ENCODE assay signal across 19 cellular contexts in genomic region chr5:159410480-159410879, GRCh38.
DNase-seq lines count a peak whose midpoint lies in the region; ATAC-seq and TF ChIP-seq lines count a peak whose summit lies in the region.
"Had no signal": no experiment of that assay in that cellular context is flagged by ENCODE, and none has a peak within 500 bp of the region (broad histone marks: within the 10 kb centered on the region; RNA-seq: fewer than 3 reads in every experiment).

No MANE protein-coding gene starts in this region.

- intact Hi-C loops in uterus (cut with DNase I; ENCODE audit: low total_unique reads), result no loop called here

- no peak for TF ChIP-seq POLR2A in uterus (IDR thresholded peaks at IDR 0.05)

- no peaks in the 10 kb centered on the region for H3K27me3 ChIP-seq in BLaER1 treated with 17β-estradiol and CSF1 and Interleukin-3, amounts not matched to agents 10 nM and 100 nM
- H3K27me3 ChIP-seq in uterus, result no peaks in the 10 kb centered on the region
- H3K27me3 ChIP-seq: Peyer's patch had no signal

- H3K4me3 Mint-ChIP-seq in activated CD4-positive, alpha-beta T cell treated with anti-CD3 and anti-CD28 coated beads, Interleukin-2, amount 10 ng/mL, durations not matched to agents 7 days and 5 days, result no peak overlapping the region
- no peak overlapping the region for H3K4me3 Mint-ChIP-seq in T-helper 17 cell
- H3K4me3 Mint-ChIP-seq: HFFc6 had no signal

- CTCF ChIA-PET in activated CD4-positive, alpha-beta T cell treated with anti-CD3 and anti-CD28 coated beads, Interleukin-2, amount 10 ng/mL, durations not matched to agents 7 days and 5 days (lab: Charles Lee), result interaction anchor here (1.0 to 1.5 kb wide), 2 partner anchors 10 to 254 kb away, joined by 4 to 6 read pairs; no protein-coding TSS in a partner anchor

- H4K20me1 ChIP-seq in BLaER1 treated with 17β-estradiol and CSF1 and Interleukin-3, amounts not matched to agents 10 nM and 100 nM, result no peaks in the 10 kb centered on the region

- no peak overlapping the region; a peak in 1 of 22 replicates for H3K9ac ChIP-seq in BLaER1 treated with 17β-estradiol and CSF1 and Interleukin-3, amounts not matched to agents 10 nM and 100 nM

- peaks cover 0 to 8% (median 0%) of the 10 kb centered on the region in 11 experiments; a peak in 2 of 22 replicates for H3K9me3 ChIP-seq in BLaER1 treated with 17β-estradiol and CSF1 and Interleukin-3, amounts not matched to agents 10 nM and 100 nM (replicated peaks in 1 of 11)
- H3K9me3 ChIP-seq in T-helper 17 cell (ENCODE audit: control insufficient read depth, low read length, poor library complexity, severe bottlenecking) (no peaks in the 10 kb centered on the region), uterus (no peaks in the 10 kb centered on the region)
- H3K9me3 ChIP-seq: Peyer's patch had no signal

- H3K27ac Mint-ChIP-seq in activated CD4-positive, alpha-beta T cell treated with anti-CD3 and anti-CD28 coated beads, Interleukin-2, amount 10 ng/mL, durations not matched to agents 7 days and 5 days, result peak overlapping the region; percentile 94
- peak overlapping the region; percentile 79 for H3K27ac Mint-ChIP-seq in T-helper 17 cell
- H3K27ac Mint-ChIP-seq: HFFc6 had no signal

- H3K4me1 Mint-ChIP-seq in activated CD4-positive, alpha-beta T cell treated with anti-CD3 and anti-CD28 coated beads, Interleukin-2, amount 10 ng/mL, durations not matched to agents 7 days and 5 days, result peaks cover 65% of the 10 kb centered on the region
- H3K4me1 Mint-ChIP-seq in T-helper 17 cell, result peaks cover 47% of the 10 kb centered on the region

- DNase-seq in activated CD4-positive, alpha-beta T cell treated with anti-CD3 and anti-CD28 coated beads, Interleukin-2, amount 10 ng/mL, durations not matched to agents 7 days and 5 days, result no peak
- DNase-seq in activated CD4-positive, alpha-beta T cell treated with anti-CD3 and anti-CD28 coated beads, Interleukin-2, amount 50 U/mL, for 48 hours, result no peak
- DNase-seq in T-helper 17 cell, result no peak
- DNase-seq in kidney tubule cell (ENCODE audit: low spot score), result peak; percentile 7
- no peak for DNase-seq in uterus
- DNase-seq: DMS 273 treated with DMSO at 0.1 percent for 48 hours, HFFc6, IMR-90, Kasumi-1, NCI-H1105, NCI-H1694 treated with DMSO at 0.1 percent for 48 hours, NCI-H2107, NCI-H2227 treated with DMSO at 0.1 percent for 48 hours, Peyer's patch had no signal

- H3K27ac ChIP-seq in BLaER1 treated with 17β-estradiol and CSF1 and Interleukin-3, amounts not matched to agents 10 nM and 100 nM, result peak overlapping the region in 8 of 11 experiments; percentile 79 to 90 (median 84); a peak in 14 of 22 replicates
- no peak overlapping the region for H3K27ac ChIP-seq in uterus
- H3K27ac ChIP-seq: C4-2B, Peyer's patch had no signal

- H3K27me3 Mint-ChIP-seq in activated CD4-positive, alpha-beta T cell treated with anti-CD3 and anti-CD28 coated beads, Interleukin-2, amount 10 ng/mL, durations not matched to agents 7 days and 5 days, result peaks cover 32% of the 10 kb centered on the region
- H3K27me3 Mint-ChIP-seq in T-helper 17 cell, result no peaks in the 10 kb centered on the region

- H3K36me3 Mint-ChIP-seq in activated CD4-positive, alpha-beta T cell treated with anti-CD3 and anti-CD28 coated beads, Interleukin-2, amount 10 ng/mL, durations not matched to agents 7 days and 5 days (ENCODE audit: low read depth), result peaks cover 31% of the 10 kb centered on the region
- no peaks in the 10 kb centered on the region for H3K36me3 Mint-ChIP-seq in T-helper 17 cell (ENCODE audit: low read depth)

- H3K4me1 ChIP-seq in BLaER1 treated with 17β-estradiol and CSF1 and Interleukin-3, amounts not matched to agents 10 nM and 100 nM, result peaks cover 31 to 74% (median 61%) of the 10 kb centered on the region in 10 experiments
- no peaks in the 10 kb centered on the region for H3K4me1 ChIP-seq in uterus
- H3K4me1 ChIP-seq: Peyer's patch had no signal

- no peak for TF ChIP-seq CTCF in uterus (IDR thresholded peaks at IDR 0.05)

- POLR2A ChIA-PET in activated CD4-positive, alpha-beta T cell treated with anti-CD3 and anti-CD28 coated beads, Interleukin-2, amount 10 ng/mL, durations not matched to agents 7 days and 5 days (lab: Charles Lee), result no interaction called here

- peaks cover 16% of the 10 kb centered on the region for H3K9me3 Mint-ChIP-seq in activated CD4-positive, alpha-beta T cell treated with anti-CD3 and anti-CD28 coated beads, Interleukin-2, amount 10 ng/mL, durations not matched to agents 7 days and 5 days
- H3K9me3 Mint-ChIP-seq: HFFc6 had no signal

- H3K36me3 ChIP-seq in BLaER1 treated with 17β-estradiol and CSF1 and Interleukin-3, amounts not matched to agents 10 nM and 100 nM, result no peaks in the 10 kb centered on the region
- no peaks in the 10 kb centered on the region for H3K36me3 ChIP-seq in uterus
- H3K36me3 ChIP-seq: Peyer's patch had no signal

- H3K4me2 ChIP-seq in BLaER1 treated with 17β-estradiol and CSF1 and Interleukin-3, amounts not matched to agents 10 nM and 100 nM, result peak overlapping the region in 9 of 11 experiments; percentile 62 to 83 (median 76); a peak in 16 of 22 replicates

- no peak for ATAC-seq in T-helper 17 cell
- ATAC-seq in GM18867 (IDR thresholded peaks at IDR 0.05; ENCODE audit: unreplicated experiment), result no peak
- ATAC-seq in HG03460 (IDR thresholded peaks at IDR 0.05; ENCODE audit: unreplicated experiment), result no peak
- ATAC-seq: Right ventricle myocardium inferior had no signal

- H3K4me3 ChIP-seq in BLaER1 treated with 17β-estradiol and CSF1 and Interleukin-3, amounts not matched to agents 10 nM and 100 nM, result no peak overlapping the region
- no peak overlapping the region for H3K4me3 ChIP-seq in uterus
- H3K4me3 ChIP-seq: Peyer's patch had no signal

Comparison
In these comparisons a context has a peak if more than half of its experiments do, and no peak if none do; other contexts are left out.
1. H3K27ac ChIP-seq: peak in BLaER1 treated with 17β-estradiol and CSF1 and Interleukin-3, amounts not matched to agents 10 nM and 100 nM (8 of 11); none in uterus (0 of 2).